ENCODE assay signal across 17 cellular contexts in the genomic region with DNA sequence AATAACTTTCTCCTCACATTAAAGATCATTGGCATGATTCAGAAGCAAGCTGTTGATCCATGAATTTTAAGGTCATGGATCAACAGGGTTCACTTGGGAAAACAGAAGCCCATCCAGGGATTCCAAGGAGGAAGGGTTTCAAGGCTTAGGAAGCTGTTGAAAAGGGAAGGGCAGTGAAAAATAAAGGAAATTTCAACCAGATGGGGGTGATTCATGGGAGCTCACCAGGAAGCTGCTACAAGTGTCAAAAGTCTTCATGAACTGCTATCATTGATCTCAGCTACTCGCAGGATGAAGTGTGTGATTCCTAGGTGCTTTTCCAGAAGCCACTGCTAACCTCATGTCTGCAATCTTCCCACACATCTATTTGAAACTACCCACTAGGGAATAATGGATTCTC. TPM values are rescaled to one million over a fixed set of nuclear protein-coding genes. Genes with fewer than 3 reads are reported as not detected.
"Had no signal": no experiment of that assay in that cellular context is flagged by ENCODE, and none has a peak within 500 bp of the region (broad histone marks: within the 10 kb centered on the region; RNA-seq: fewer than 3 reads in every experiment).

No MANE protein-coding gene starts in this region.

- DNase-seq: dorsolateral prefrontal cortex; effector CD8-positive, alpha-beta T cell; mammary epithelial cell; mucosa of descending colon; natural killer cell; ovary; right cardiac atrium; small intestine; stimulated activated CD4-positive, alpha-beta T cell treated with anti-CD3 and anti-CD28 coated beads, Interleukin-12 subunit alpha, Interleukin-12 subunit beta, amount 100 ng/mL, for 4 hours; stimulated activated naive CD4-positive, alpha-beta T cell; stomach; substantia nigra; transverse colon had no signal

- H3K4me3 ChIP-seq: coronary artery, dorsolateral prefrontal cortex, mucosa of descending colon, ovary, stomach, thoracic aorta, transverse colon had no signal

- H3K9me3 ChIP-seq: mucosa of descending colon, ovary, stomach, thoracic aorta, transverse colon had no signal

- ATAC-seq: esophagus mucosa, mucosa of descending colon, natural killer cell, right cardiac atrium had no signal

- H3K27me3 ChIP-seq: dorsolateral prefrontal cortex, ovary, stomach, transverse colon had no signal

- FAIRE-seq: small intestine had no signal

- H3K27ac ChIP-seq: coronary artery, dorsolateral prefrontal cortex, ovary, stomach, thoracic aorta had no signal

- H3K36me3 ChIP-seq: ovary, stomach, thoracic aorta, transverse colon had no signal

RNA-seq across cellular contexts. Expression of a gene that starts 26.3 kb away (rescaled TPM):
- total RNA-seq: neural crest cell, thoracic aorta had no signal
